Comparison of ENCODE assay signal across 35 cellular contexts in genomic region chr4:117527601-117528000, GRCh38.
"Had no signal": no experiment of that assay in that cellular context is flagged by ENCODE, and none has a peak within 500 bp of the region (broad histone marks: within the 10 kb centered on the region; RNA-seq: fewer than 3 reads in every experiment).

No MANE protein-coding gene starts in this region.

- H3K27me3 ChIP-seq: MG63 had no signal

- H3K4me2 ChIP-seq: KMS-11 had no signal

- H3K27ac ChIP-seq: KMS-11 had no signal

- H3K9ac ChIP-seq: KMS-11 had no signal

- H3K36me3 ChIP-seq: MG63 had no signal

- DNase-seq: Karpas-422, Kasumi-1, KBM-7, KG1, MG63, MM.1S, MV-4-11, NCI-H1048, NCI-H1092, NCI-H1092 treated with DMSO at 0.1 percent for 48 hours, NCI-H1105, NCI-H1105 treated with DMSO at 0.1 percent for 48 hours, NCI-H1417, NCI-H1417 treated with DMSO at 0.1 percent for 48 hours, NCI-H1436, NCI-H1436 treated with DMSO at 0.1 percent for 48 hours, NCI-H146, NCI-H1694, NCI-H1694 treated with DMSO at 0.1 percent for 48 hours, NCI-H187, NCI-H187 treated with DMSO at 0.1 percent for 48 hours, NCI-H1930, NCI-H2029, NCI-H2029 treated with DMSO at 0.1 percent for 48 hours, NCI-H2081, NCI-H2081 treated with DMSO at 0.1 percent for 48 hours, NCI-H2107, NCI-H2171, NCI-H2171 treated with DMSO at 0.1 percent for 48 hours, NCI-H2227 treated with DMSO at 0.1 percent for 48 hours, NCI-H226, NCI-H345, NCI-H446, NCI-H446 treated with DMSO at 0.1 percent for 48 hours had no signal

- H3K4me3 ChIP-seq: MG63 had no signal

- H3K9me3 ChIP-seq: MG63 had no signal
